In the genomic region with DNA sequence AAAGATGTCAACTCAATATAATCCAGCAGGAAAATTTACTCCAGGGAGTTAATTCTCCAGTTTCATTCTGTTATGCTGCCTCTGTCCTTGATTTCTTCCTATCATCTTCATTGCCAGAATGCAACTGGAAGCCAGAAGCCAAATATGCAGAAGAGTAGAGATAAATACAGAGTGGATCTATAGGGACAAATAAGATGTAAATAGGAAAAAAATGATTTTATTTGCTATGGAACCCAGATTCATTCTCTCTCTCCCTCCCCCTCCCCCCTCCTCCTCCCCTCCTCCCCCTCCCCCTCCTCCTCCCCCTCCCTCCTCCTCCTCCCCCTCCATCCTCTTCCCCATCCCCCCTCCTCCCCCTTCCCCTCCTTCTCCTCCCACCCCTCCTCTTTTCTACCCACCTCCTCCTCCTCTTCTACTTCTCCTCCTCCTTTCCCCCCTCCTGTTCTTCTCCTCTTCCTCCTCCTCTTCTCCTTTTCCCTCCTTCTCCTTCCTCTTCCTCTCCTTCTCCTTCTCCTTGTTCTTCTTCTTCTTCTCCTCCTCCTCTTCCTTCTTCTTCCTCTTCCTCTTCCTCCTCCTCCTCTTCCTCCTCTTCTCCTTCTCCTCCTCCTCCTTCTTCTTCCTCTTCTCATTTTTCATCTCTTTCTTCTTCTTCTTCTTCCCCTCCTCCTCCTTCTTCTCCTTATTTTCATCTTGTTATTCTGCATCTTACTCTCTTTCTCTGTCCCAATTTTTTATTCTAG, we compare ENCODE assay signal across 22 cellular contexts.
DNase-seq lines count a peak whose midpoint lies in the region; ATAC-seq, FAIRE-seq and TF ChIP-seq lines count a peak whose summit lies in the region.
"Had no signal": no experiment of that assay in that cellular context is flagged by ENCODE, and none has a peak within 500 bp of the region (broad histone marks: within the 10 kb centered on the region; RNA-seq: fewer than 3 reads in every experiment).

No MANE protein-coding gene starts in this region.

- H3K9me3 ChIP-seq in K562 (replicated peaks; ENCODE audit: control insufficient read depth, insufficient read depth, low read depth, low read length) (peaks cover 2% of the 10 kb centered on the region), colonic mucosa (no peaks in the 10 kb centered on the region)

- no peak for ATAC-seq in stimulated activated naive CD8-positive, alpha-beta T cell treated with anti-CD3 and anti-CD28 coated beads, Interleukin-15, amount 100 ng/mL, for 72 hours
- ATAC-seq in K562, result no peak
- ATAC-seq: A549; CD8-positive, alpha-beta T cell had no signal

- H2AFZ ChIP-seq in K562 (ENCODE audit: low read depth, low read length), result no peak overlapping the region

- no peaks in the 10 kb centered on the region for H3K27me3 Mint-ChIP-seq in activated naive CD4-positive, alpha-beta T cell treated with anti-CD3 and anti-CD28 coated beads, Interleukin-2, amount 50 U/mL, for 24 hours
- no peaks in the 10 kb centered on the region for H3K27me3 Mint-ChIP-seq in activated naive CD4-positive, alpha-beta T cell treated with anti-CD3 and anti-CD28 coated beads, Interleukin-2, amount 10 ng/mL, durations not matched to agents 7 days and 5 days
- no peaks in the 10 kb centered on the region for H3K27me3 Mint-ChIP-seq in stimulated activated naive CD8-positive, alpha-beta T cell treated with anti-CD3 and anti-CD28 coated beads, Interleukin-15, Interleukin-2, amounts not matched to agents 100 ng/mL and 50 ng/mL, for 24 hours
- H3K27me3 Mint-ChIP-seq in stimulated activated naive CD8-positive, alpha-beta T cell treated with anti-CD3 and anti-CD28 coated beads, Interleukin-15, amount 100 ng/mL, for 72 hours, result no peaks in the 10 kb centered on the region
- H3K27me3 Mint-ChIP-seq: B cell; CD4-positive, alpha-beta T cell had no signal

- TF ChIP-seq POLR2A in K562 (conservative IDR thresholded peaks at IDR 0.05), result no peak

- DNase-seq in activated naive CD4-positive, alpha-beta T cell treated with anti-CD3 and anti-CD28 coated beads, Interleukin-2, amount 10 ng/mL, durations not matched to agents 7 days and 5 days, result no peak
- no peak for DNase-seq in stimulated activated naive CD8-positive, alpha-beta T cell treated with anti-CD3 and anti-CD28 coated beads, Interleukin-15, amount 100 ng/mL, for 72 hours
- no peak for DNase-seq in K562 (ENCODE audit: extremely low read depth in 1 of 4, low spot score in 3 of 4)
- DNase-seq in NCI-H2227 treated with DMSO at 0.1 percent for 48 hours (lab: John Stamatoyannopoulos, UW), result no peak
- no peak for DNase-seq in colonic mucosa
- DNase-seq: AML-193; Caco-2; Calu3; CD4-positive, alpha-beta T cell; CD8-positive, alpha-beta T cell; DMS79 treated with DMSO at 0.1 percent for 48 hours; GF-D8 had no signal

- no peaks in the 10 kb centered on the region for H3K27me3 ChIP-seq in K562 (ENCODE audit: control insufficient read depth in 2 of 2, insufficient read depth in 2 of 2, low read length in 2 of 2)
- H3K27me3 ChIP-seq in colonic mucosa, result no peaks in the 10 kb centered on the region
- H3K27me3 ChIP-seq: BLaER1 treated with 17β-estradiol and CSF1 and Interleukin-3, amounts not matched to agents 10 nM and 100 nM had no signal

- POLR2A ChIA-PET in K562 (lab: Yijun Ruan, JAX), result no interaction called here

- H3K36me3 ChIP-seq in K562 (ENCODE audit: control insufficient read depth, insufficient read depth, low read length) (no peaks in the 10 kb centered on the region), colonic mucosa (no peaks in the 10 kb centered on the region)
- H3K36me3 ChIP-seq: BLaER1 treated with 17β-estradiol and CSF1 and Interleukin-3, amounts not matched to agents 10 nM and 100 nM had no signal

- TF ChIP-seq EP300 in K562 (IDR thresholded peaks at IDR 0.05; ENCODE audit: low read length), result no peak

- no peak overlapping the region for H3K4me2 ChIP-seq in K562 (ENCODE audit: insufficient read depth, low read length)
- H3K4me2 ChIP-seq: A549; BLaER1 treated with 17β-estradiol and CSF1 and Interleukin-3, amounts not matched to agents 10 nM and 100 nM had no signal

- H3K27ac Mint-ChIP-seq in activated naive CD4-positive, alpha-beta T cell treated with anti-CD3 and anti-CD28 coated beads, Interleukin-2, amount 50 U/mL, for 24 hours, result peak overlapping the region; percentile 13
- no peak overlapping the region for H3K27ac Mint-ChIP-seq in activated naive CD4-positive, alpha-beta T cell treated with anti-CD3 and anti-CD28 coated beads, Interleukin-2, amount 10 ng/mL, durations not matched to agents 7 days and 5 days
- peak overlapping the region; percentile 59 for H3K27ac Mint-ChIP-seq in stimulated activated naive CD8-positive, alpha-beta T cell treated with anti-CD3 and anti-CD28 coated beads, Interleukin-15, Interleukin-2, amounts not matched to agents 100 ng/mL and 50 ng/mL, for 24 hours
- peak overlapping the region in 1 of 2 donors; percentile 78 for H3K27ac Mint-ChIP-seq in stimulated activated naive CD8-positive, alpha-beta T cell treated with anti-CD3 and anti-CD28 coated beads, Interleukin-15, amount 100 ng/mL, for 72 hours
- H3K27ac Mint-ChIP-seq: B cell; CD4-positive, alpha-beta T cell; CD8-positive, alpha-beta T cell had no signal

- intact Hi-C loops in K562 (cut with micrococcal nuclease) (no loop called here), colonic mucosa (cut with DNase I) (no loop called here)

- TF ChIP-seq CTCF in K562 (IDR thresholded peaks at IDR 0.05 in 2 of 3, conservative IDR thresholded peaks at IDR 0.05 in 1 of 3; ENCODE audit: insufficient read depth in 2 of 3, low read depth in 1 of 3, low read length in 3 of 3), result no peak
- no peak for TF ChIP-seq CTCF in colonic mucosa (IDR thresholded peaks at IDR 0.05)

- CTCF ChIA-PET in activated naive CD4-positive, alpha-beta T cell treated with anti-CD3 and anti-CD28 coated beads, Interleukin-2, amount 10 ng/mL, durations not matched to agents 7 days and 5 days (lab: Charles Lee), result no interaction called here
- CTCF ChIA-PET in K562 (lab: Yijun Ruan, JAX; ENCODE audit: low intra/inter-chr PET ratio), result no interaction called here

- TF ChIP-seq RAD21 in K562 (CRISPR knock-in tag; conservative IDR thresholded peaks at IDR 0.05 in 1 of 2, IDR thresholded peaks at IDR 0.05 in 1 of 2), result no peak

- H3K4me3 ChIP-seq in K562 (no peak overlapping the region), colonic mucosa (no peak overlapping the region)
- H3K4me3 ChIP-seq: A549; BLaER1 treated with 17β-estradiol and CSF1 and Interleukin-3, amounts not matched to agents 10 nM and 100 nM had no signal

- in situ Hi-C loops in K562 (cut with MboI), result no loop called here

- H3K27ac ChIP-seq in K562 (ENCODE audit: extremely low read depth, low read depth, low read length) (no peak overlapping the region), colonic mucosa (no peak overlapping the region)
- H3K27ac ChIP-seq: 22Rv1; A549; BLaER1 treated with 17β-estradiol and CSF1 and Interleukin-3, amounts not matched to agents 10 nM and 100 nM; C4-2B had no signal

- no peaks in the 10 kb centered on the region for H4K20me1 ChIP-seq in K562 (replicated peaks; ENCODE audit: control insufficient read depth, insufficient read depth, low read length)
- H4K20me1 ChIP-seq: BLaER1 treated with 17β-estradiol and CSF1 and Interleukin-3, amounts not matched to agents 10 nM and 100 nM had no signal

- no peaks in the 10 kb centered on the region for H3K79me2 ChIP-seq in K562 (ENCODE audit: control insufficient read depth, insufficient read depth, low read length)

- BruUV-seq in K562 (replicated peaks; lab: Mats Ljungman, UMichigan), result no TSS peak

- no peaks in the 10 kb centered on the region for H3K4me1 ChIP-seq in K562 (replicated peaks in 1 of 2; ENCODE audit: control insufficient read depth in 2 of 2, insufficient read depth in 2 of 2, low read length in 2 of 2)
- no peaks in the 10 kb centered on the region for H3K4me1 ChIP-seq in colonic mucosa
- H3K4me1 ChIP-seq: A549; BLaER1 treated with 17β-estradiol and CSF1 and Interleukin-3, amounts not matched to agents 10 nM and 100 nM had no signal

- FAIRE-seq in K562 (lab: Jason Lieb, UNC), result no peak
- FAIRE-seq: A549, G401.6, GM12891, GM19239 had no signal

- no peaks in the 10 kb centered on the region for H3K9me1 ChIP-seq in K562 (ENCODE audit: control insufficient read depth, insufficient read depth, low read length)

- H3K4me3 Mint-ChIP-seq in activated naive CD4-positive, alpha-beta T cell treated with anti-CD3 and anti-CD28 coated beads, Interleukin-2, amount 50 U/mL, for 24 hours, result no peak overlapping the region
- no peak overlapping the region for H3K4me3 Mint-ChIP-seq in activated naive CD4-positive, alpha-beta T cell treated with anti-CD3 and anti-CD28 coated beads, Interleukin-2, amount 10 ng/mL, durations not matched to agents 7 days and 5 days
- H3K4me3 Mint-ChIP-seq in stimulated activated naive CD8-positive, alpha-beta T cell treated with anti-CD3 and anti-CD28 coated beads, Interleukin-15, Interleukin-2, amounts not matched to agents 100 ng/mL and 50 ng/mL, for 24 hours, result no peak overlapping the region
- H3K4me3 Mint-ChIP-seq in stimulated activated naive CD8-positive, alpha-beta T cell treated with anti-CD3 and anti-CD28 coated beads, Interleukin-15, amount 100 ng/mL, for 72 hours, result no peak overlapping the region
- H3K4me3 Mint-ChIP-seq: B cell; CD4-positive, alpha-beta T cell; CD8-positive, alpha-beta T cell had no signal

- H3K36me3 Mint-ChIP-seq in activated naive CD4-positive, alpha-beta T cell treated with anti-CD3 and anti-CD28 coated beads, Interleukin-2, amount 50 U/mL, for 24 hours, result no peaks in the 10 kb centered on the region
- H3K36me3 Mint-ChIP-seq in activated naive CD4-positive, alpha-beta T cell treated with anti-CD3 and anti-CD28 coated beads, Interleukin-2, amount 10 ng/mL, durations not matched to agents 7 days and 5 days, result no peaks in the 10 kb centered on the region
- H3K36me3 Mint-ChIP-seq in stimulated activated naive CD8-positive, alpha-beta T cell treated with anti-CD3 and anti-CD28 coated beads, Interleukin-15, Interleukin-2, amounts not matched to agents 100 ng/mL and 50 ng/mL, for 24 hours (ENCODE audit: low read depth), result no peaks in the 10 kb centered on the region
- H3K36me3 Mint-ChIP-seq: CD8-positive, alpha-beta T cell had no signal

- H3K9me3 Mint-ChIP-seq in activated naive CD4-positive, alpha-beta T cell treated with anti-CD3 and anti-CD28 coated beads, Interleukin-2, amount 50 U/mL, for 24 hours, result peaks cover 11% of the 10 kb centered on the region
- H3K9me3 Mint-ChIP-seq in activated naive CD4-positive, alpha-beta T cell treated with anti-CD3 and anti-CD28 coated beads, Interleukin-2, amount 10 ng/mL, durations not matched to agents 7 days and 5 days, result peaks cover 14% of the 10 kb centered on the region
- H3K9me3 Mint-ChIP-seq in stimulated activated naive CD8-positive, alpha-beta T cell treated with anti-CD3 and anti-CD28 coated beads, Interleukin-15, Interleukin-2, amounts not matched to agents 100 ng/mL and 50 ng/mL, for 24 hours, result peaks cover 13% of the 10 kb centered on the region
- H3K9me3 Mint-ChIP-seq in stimulated activated naive CD8-positive, alpha-beta T cell treated with anti-CD3 and anti-CD28 coated beads, Interleukin-15, amount 100 ng/mL, for 72 hours, result peaks cover 18 to 53% of the 10 kb centered on the region in 2 donors

- H3K9ac ChIP-seq in K562 (ENCODE audit: insufficient read depth in 1 of 2, low read depth in 2 of 2, low read length in 2 of 2) (no peak overlapping the region), colonic mucosa (ENCODE audit: low read depth in 2 of 2, low read length in 2 of 2) (no peak overlapping the region)
- H3K9ac ChIP-seq: BLaER1 treated with 17β-estradiol and CSF1 and Interleukin-3, amounts not matched to agents 10 nM and 100 nM had no signal

- H3K4me1 Mint-ChIP-seq in activated naive CD4-positive, alpha-beta T cell treated with anti-CD3 and anti-CD28 coated beads, Interleukin-2, amount 50 U/mL, for 24 hours, result no peaks in the 10 kb centered on the region
- H3K4me1 Mint-ChIP-seq in activated naive CD4-positive, alpha-beta T cell treated with anti-CD3 and anti-CD28 coated beads, Interleukin-2, amount 10 ng/mL, durations not matched to agents 7 days and 5 days, result no peaks in the 10 kb centered on the region
- H3K4me1 Mint-ChIP-seq in stimulated activated naive CD8-positive, alpha-beta T cell treated with anti-CD3 and anti-CD28 coated beads, Interleukin-15, Interleukin-2, amounts not matched to agents 100 ng/mL and 50 ng/mL, for 24 hours (ENCODE audit: low read depth), result no peaks in the 10 kb centered on the region
- no peaks in the 10 kb centered on the region for H3K4me1 Mint-ChIP-seq in stimulated activated naive CD8-positive, alpha-beta T cell treated with anti-CD3 and anti-CD28 coated beads, Interleukin-15, amount 100 ng/mL, for 72 hours
- H3K4me1 Mint-ChIP-seq: B cell had no signal
